In the genomic region with DNA sequence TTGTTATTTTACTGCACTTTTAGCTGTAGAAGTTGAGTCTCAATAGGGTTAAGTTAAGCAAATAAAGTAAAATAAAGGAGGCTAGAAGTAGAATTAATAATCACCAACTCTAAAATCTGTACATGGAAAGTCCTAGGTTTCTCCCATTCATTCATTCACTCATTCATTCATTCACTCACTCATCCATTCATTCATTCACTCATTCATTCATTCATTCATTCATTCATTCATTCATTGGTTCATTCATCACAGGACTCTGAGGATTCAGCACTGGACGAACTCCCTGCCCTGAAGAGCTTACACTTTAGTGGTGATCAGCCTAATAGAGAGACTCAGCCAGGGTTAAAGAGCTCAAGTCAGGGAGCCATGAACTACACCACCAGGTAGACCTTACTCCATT, we compare ENCODE assay signal across 23 cellular contexts.
"Had no signal": no experiment of that assay in that cellular context is flagged by ENCODE, and none has a peak within 500 bp of the region (broad histone marks: within the 10 kb centered on the region; RNA-seq: fewer than 3 reads in every experiment).

No MANE protein-coding gene starts in this region.

- H3K4me3 ChIP-seq: adrenal gland had no signal

- DNase-seq: activated CD4-positive, alpha-beta T cell treated with anti-CD3 and anti-CD28 coated beads, Interleukin-2, amount 50 U/mL, for 1 hour; activated T-cell treated with anti-CD3 and anti-CD28 coated beads, Interleukin-2, amount 50 U/mL, for 4 hours; adrenal gland; anterior cingulate cortex; cerebellar nuclear complex; NCI-H1092 treated with DMSO at 0.1 percent for 48 hours; NCI-H1417 treated with DMSO at 0.1 percent for 48 hours; NCI-H1694; NCI-H2029; NCI-H2107; NCI-H2171 treated with DMSO at 0.1 percent for 48 hours; NCI-H345; NCI-H510A; NCI-H526 treated with DMSO at 0.1 percent for 48 hours; NCI-H82; SIG-M5; T-helper 17 cell; T-helper 9 cell had no signal

- H3K4me2 ChIP-seq: KMS-11 had no signal

- H3K9ac ChIP-seq: KMS-11 had no signal

- H3K36me3 Mint-ChIP-seq: IgD-negative memory B cell had no signal

- H3K36me3 ChIP-seq: adrenal gland had no signal

- H3K4me3 Mint-ChIP-seq: activated T-cell treated with anti-CD3 and anti-CD28 coated beads, Interleukin-2, amount 50 U/mL, for 4 hours; T-helper 17 cell; WTC11 had no signal

- FAIRE-seq: colon had no signal

- H3K27me3 ChIP-seq: adrenal gland had no signal

- H3K27ac Mint-ChIP-seq: IgD-negative memory B cell, T-helper 17 cell, WTC11 had no signal

- ATAC-seq: T-helper 17 cell, WTC11 had no signal

- H3K9me3 ChIP-seq: adrenal gland had no signal

- H3K9me3 Mint-ChIP-seq: activated naive CD4-positive, alpha-beta T cell treated with anti-CD3 and anti-CD28 coated beads, Interleukin-2, amount 50 U/mL, for 72 hours; activated T-cell treated with anti-CD3 and anti-CD28 coated beads, Interleukin-2, amount 50 U/mL, for 4 hours; IgD-negative memory B cell; WTC11 had no signal

- H3K27ac ChIP-seq: adrenal gland, KMS-11 had no signal
